ENCODE assay signal across 8 cellular contexts in the genomic region with DNA sequence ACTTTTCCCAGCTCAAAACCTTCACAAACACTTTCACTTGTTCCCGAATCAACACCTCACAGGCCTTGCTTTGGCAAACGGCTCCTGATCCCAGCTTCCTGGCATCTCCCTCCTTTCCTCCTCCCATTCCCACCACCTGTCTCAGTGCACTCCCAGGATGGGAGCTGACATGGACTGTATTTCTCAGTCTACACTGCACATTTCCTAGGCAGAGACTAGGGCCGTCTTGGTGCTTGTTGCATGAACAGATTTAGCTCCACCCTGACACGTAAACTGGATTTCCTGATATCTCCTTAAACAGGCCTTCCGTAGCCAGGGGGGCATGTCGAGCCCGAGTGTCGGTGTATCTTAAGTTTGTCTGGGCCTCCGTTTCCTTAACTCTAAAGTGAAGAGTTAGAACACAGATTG. TPM values are rescaled to one million over a fixed set of nuclear protein-coding genes. Genes with fewer than 3 reads are reported as not detected.
DNase-seq lines count a peak whose midpoint lies in the region; ATAC-seq and TF ChIP-seq lines count a peak whose summit lies in the region.

No MANE protein-coding gene starts in this region.

- intact Hi-C loops in natural killer cell (cut with micrococcal nuclease): loop anchor here (1.0 to 5.0 kb wide), 2 partner anchors 58 to 204 kb away; a partner anchor contains a TSS

- DNase-seq in natural killer cell (no peak), T-helper 2 cell (no peak), nucleus accumbens (lab: John Stamatoyannopoulos, UW) (no peak)
- no peak for DNase-seq in activated naive CD4-positive, alpha-beta T cell treated with Interleukin-2 at 50 U/mL for 16 hours

- H3K4me1 ChIP-seq in BLaER1: peaks cover 71% of the 10 kb centered on the region
- peaks cover 3% of the 10 kb centered on the region; the same call in 1 of the 2 replicates for H3K4me1 ChIP-seq in HUES6 (ENCODE audit: control insufficient read depth, insufficient read depth, low read length)

- H3K27me3 ChIP-seq in BLaER1 (no peaks in the 10 kb centered on the region), HUES6 (ENCODE audit: control insufficient read depth, insufficient read depth, low read length) (no peaks in the 10 kb centered on the region)

- H3K9me3 ChIP-seq in BLaER1 (no peaks in the 10 kb centered on the region), HUES6 (ENCODE audit: control insufficient read depth, insufficient read depth, low read depth, low read length) (no peaks in the 10 kb centered on the region)

- H3K27ac ChIP-seq in BLaER1 (no peak overlapping the region), HUES6 (ENCODE audit: low read depth, low read length) (no peak overlapping the region)

- H3K9ac ChIP-seq in BLaER1: no peak overlapping the region
- no peak overlapping the region for H3K9ac ChIP-seq in HUES6 (ENCODE audit: low read length)

- H3K27ac Mint-ChIP-seq in brain (peak overlapping the region in 4 of 5 experiments; percentile 13 to 93 (median 86)), natural killer cell (peak overlapping the region; percentile 93 to 99)

- peak overlapping the region; percentile 80 to 90 (median 81) for H3K4me3 Mint-ChIP-seq in brain
- H3K4me3 Mint-ChIP-seq in natural killer cell: peak overlapping the region; percentile 19

- no peak for ATAC-seq in natural killer cell
- no peak for ATAC-seq in GM21423 (IDR thresholded peaks at IDR 0.05; ENCODE audit: unreplicated experiment)

- H3K9me3 Mint-ChIP-seq in brain (peaks cover 0 to 5% (median 0%) of the 10 kb centered on the region in 5 experiments), natural killer cell (no peaks in the 10 kb centered on the region)

- H3K4me2 ChIP-seq in BLaER1: peak overlapping the region; percentile 79

- TF ChIP-seq CTCF in brain (conservative IDR thresholded peaks at IDR 0.05) (no peak), natural killer cell (IDR thresholded peaks at IDR 0.05) (no peak)

- H3K36me3 ChIP-seq in BLaER1 (peaks cover 12% of the 10 kb centered on the region), HUES6 (ENCODE audit: control insufficient read depth, insufficient read depth, low read length) (0 out of 2 replicates have a peak, but pooled peaks cover 2% of the 10 kb centered on the region)

- peaks cover 11% of the 10 kb centered on the region for H3K36me3 Mint-ChIP-seq in brain
- H3K36me3 Mint-ChIP-seq in natural killer cell: peaks cover 9% of the 10 kb centered on the region

- H3K4me3 ChIP-seq in BLaER1 (no peak overlapping the region), HUES6 (ENCODE audit: low read depth, low read length) (0 out of 2 replicates have a peak overlapping the region, but pooled peaks have one; percentile 99)

- peaks cover 39% of the 10 kb centered on the region for H4K20me1 ChIP-seq in BLaER1

- H3K27me3 Mint-ChIP-seq in brain: peaks cover 6% of the 10 kb centered on the region
- no peaks in the 10 kb centered on the region for H3K27me3 Mint-ChIP-seq in natural killer cell (ENCODE audit: low read depth in 2 of 2)

- H3K4me1 Mint-ChIP-seq in brain (peaks cover 48% of the 10 kb centered on the region), natural killer cell (peaks cover 38 to 44% of the 10 kb centered on the region in 2 donors)

RNA-seq across cellular contexts. Expression of a gene that starts 0.8 kb away (rescaled TPM):
- polyA plus RNA-seq in brain (ENCODE audit: insufficient read depth, low read depth, low replicate concordance): 1.8 TPM
- 10 to 100 TPM; 48.5 to 78.0 (median 67.6) TPM for total RNA-seq in natural killer cell

RNA-seq across cellular contexts. Expression of a gene that starts 2.8 kb away (rescaled TPM):
- polyA plus RNA-seq in brain (ENCODE audit: insufficient read depth, low read depth, low replicate concordance): not detected
- total RNA-seq in natural killer cell: not detected
